In the genomic region with DNA sequence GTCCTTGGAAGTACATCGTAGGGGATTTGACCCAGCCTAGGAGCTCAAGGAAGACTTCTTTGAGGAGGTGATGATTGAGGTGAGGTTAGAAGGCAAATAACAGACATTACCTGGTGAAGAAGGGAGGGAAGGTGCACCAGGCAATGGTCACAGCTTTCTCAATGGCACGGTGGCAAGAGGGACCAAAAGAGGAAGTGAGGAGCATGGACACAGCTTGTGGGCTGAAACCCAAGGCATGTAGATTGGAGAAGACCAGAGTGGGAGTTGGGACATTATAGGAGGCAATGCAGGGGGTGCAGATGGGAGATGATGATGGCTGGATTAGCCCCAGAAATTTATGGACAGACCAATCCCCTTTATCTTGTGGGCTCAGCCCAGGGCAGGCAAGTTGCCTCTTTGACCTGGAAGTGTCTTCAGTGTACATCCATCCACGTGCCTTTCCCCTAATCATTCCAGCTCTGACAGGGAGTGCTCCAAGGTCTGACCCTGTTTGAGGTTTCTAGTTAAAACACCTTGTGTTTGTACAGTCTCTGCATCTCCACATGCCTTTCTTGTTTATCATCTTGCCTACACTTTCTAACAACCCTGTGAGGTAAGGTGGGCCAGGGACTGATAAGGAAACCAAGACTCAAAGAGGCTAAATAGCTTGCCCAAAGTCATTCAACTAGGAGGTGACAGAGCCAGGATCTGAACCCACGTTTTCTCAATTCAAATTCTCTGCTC, we compare ENCODE assay signal across 22 cellular contexts.
"Had no signal": no experiment of that assay in that cellular context is flagged by ENCODE, and none has a peak within 500 bp of the region (broad histone marks: within the 10 kb centered on the region; RNA-seq: fewer than 3 reads in every experiment).

No MANE protein-coding gene starts in this region.

- H3K27ac ChIP-seq: breast epithelium, colonic mucosa, dorsolateral prefrontal cortex, gastrocnemius medialis, spleen, suprapubic skin, tibial nerve had no signal

- H3K4me3 ChIP-seq: breast epithelium, colonic mucosa, dorsolateral prefrontal cortex, esophagus squamous epithelium, gastrocnemius medialis, heart left ventricle, spleen, suprapubic skin, tibial nerve had no signal

- H3K27me3 Mint-ChIP-seq: progenitor cell of endocrine pancreas had no signal

- H3K36me3 ChIP-seq: breast epithelium, colonic mucosa, gastrocnemius medialis had no signal

- H3K27me3 ChIP-seq: breast epithelium, colonic mucosa, dorsolateral prefrontal cortex, esophagus squamous epithelium, gastrocnemius medialis, heart left ventricle, spleen, suprapubic skin, tibial nerve had no signal

- H3K4me1 Mint-ChIP-seq: activated naive CD8-positive, alpha-beta T cell treated with anti-CD3 and anti-CD28 coated beads for 36 hours had no signal

- H3K9me3 Mint-ChIP-seq: activated naive CD8-positive, alpha-beta T cell treated with anti-CD3 and anti-CD28 coated beads for 36 hours; activated T-cell treated with anti-CD3 and anti-CD28 coated beads, Interleukin-2, amount 50 U/mL, for 24 hours; activated T-helper 2 cell treated with anti-CD3 and anti-CD28 coated beads, Interferon-gamma antibody, Interleukin-2, Interleukin-4, amounts not matched to agents 10 μg/mL and 5 μg/mL and 100 μg/mL, durations not matched to agents 14 hours and 24 hours and 36 hours; effector memory CD8-positive, alpha-beta T cell; natural killer cell treated with Interleukin-12 subunit alpha and Interleukin-12 subunit beta and Interleukin-15 and Interleukin-18, amount 100 ng/mL, for 72 hours; stimulated activated naive CD8-positive, alpha-beta T cell treated with anti-CD3 and anti-CD28 coated beads, Interleukin-15, Interleukin-2, amounts not matched to agents 100 ng/mL and 50 ng/mL, for 24 hours; WTC11 had no signal

- ATAC-seq: effector memory CD8-positive, alpha-beta T cell; gastrocnemius medialis; heart left ventricle; left cardiac atrium; natural killer cell treated with Interleukin-12 subunit alpha and Interleukin-12 subunit beta and Interleukin-15 and Interleukin-18, amount 100 ng/mL, for 72 hours; WTC11 had no signal

- H3K4me3 Mint-ChIP-seq: activated naive CD8-positive, alpha-beta T cell treated with anti-CD3 and anti-CD28 coated beads for 36 hours; activated T-cell treated with anti-CD3 and anti-CD28 coated beads, Interleukin-2, amount 50 U/mL, for 24 hours; effector memory CD8-positive, alpha-beta T cell; natural killer cell treated with Interleukin-12 subunit alpha and Interleukin-12 subunit beta and Interleukin-15 and Interleukin-18, amount 100 ng/mL, for 72 hours; stimulated activated naive CD8-positive, alpha-beta T cell treated with anti-CD3 and anti-CD28 coated beads, Interleukin-15, Interleukin-2, amounts not matched to agents 100 ng/mL and 50 ng/mL, for 24 hours; WTC11 had no signal

- H3K9me3 ChIP-seq: breast epithelium, colonic mucosa, esophagus squamous epithelium, gastrocnemius medialis, heart left ventricle, spleen, suprapubic skin, tibial nerve had no signal

- H3K27ac Mint-ChIP-seq: activated naive CD8-positive, alpha-beta T cell treated with anti-CD3 and anti-CD28 coated beads for 36 hours; activated T-cell treated with anti-CD3 and anti-CD28 coated beads, Interleukin-2, amount 50 U/mL, for 24 hours; activated T-helper 2 cell treated with anti-CD3 and anti-CD28 coated beads, Interferon-gamma antibody, Interleukin-2, Interleukin-4, amounts not matched to agents 10 μg/mL and 5 μg/mL and 100 μg/mL, durations not matched to agents 14 hours and 24 hours and 36 hours; effector memory CD8-positive, alpha-beta T cell; natural killer cell treated with Interleukin-12 subunit alpha and Interleukin-12 subunit beta and Interleukin-15 and Interleukin-18, amount 100 ng/mL, for 72 hours; progenitor cell of endocrine pancreas; stimulated activated naive CD8-positive, alpha-beta T cell treated with anti-CD3 and anti-CD28 coated beads, Interleukin-15, Interleukin-2, amounts not matched to agents 100 ng/mL and 50 ng/mL, for 24 hours; WTC11 had no signal

- DNase-seq: activated CD8-positive, alpha-beta memory T cell treated with anti-CD3 and anti-CD28 coated beads, Interleukin-2, amount 50 U/mL, for 4 hours; activated naive CD4-positive, alpha-beta T cell; activated naive CD8-positive, alpha-beta T cell treated with anti-CD3 and anti-CD28 coated beads for 36 hours; activated T-cell treated with anti-CD3 and anti-CD28 coated beads, Interleukin-2, amount 50 U/mL, for 24 hours; colonic mucosa; dorsolateral prefrontal cortex; effector memory CD8-positive, alpha-beta T cell; esophagus squamous epithelium; gastrocnemius medialis; heart left ventricle; left cardiac atrium; midbrain; spleen; stimulated activated CD4-positive, alpha-beta T cell treated with anti-CD3 and anti-CD28 coated beads, Interleukin-4, amount 100 ng/mL, for 24 hours had no signal

- H3K4me1 ChIP-seq: breast epithelium, gastrocnemius medialis had no signal
